In genomic region chr17:49240619-49241018, GRCh38 we compare ENCODE assay signal across 30 cellular contexts. TPM values are rescaled to one million over a fixed set of nuclear protein-coding genes. Genes with fewer than 3 reads are reported as not detected.
"Had no signal": no experiment of that assay in that cellular context is flagged by ENCODE, and none has a peak within 500 bp of the region (broad histone marks: within the 10 kb centered on the region; RNA-seq: fewer than 3 reads in every experiment).

No MANE protein-coding gene starts in this region.

- ATAC-seq: naive thymus-derived CD4-positive, alpha-beta T cell; natural killer cell; psoas muscle; right cardiac atrium; sciatic nerve; stimulated activated effector memory CD8-positive, alpha-beta T cell treated with anti-CD3 and anti-CD28 coated beads, Interleukin-12 subunit alpha, Interleukin-12 subunit beta, amount 100 ng/mL, for 72 hours; stimulated activated naive B cell treated with anti-CD40 and anti-IgM and Interleukin-4, amounts not matched to agents 10 μg/mL and 1 μg/mL and 100 μg/mL, for 72 hours had no signal

- H2AFZ ChIP-seq: neural progenitor cell, parathyroid adenoma had no signal

- H3K4me3 ChIP-seq: neural progenitor cell, ovary, psoas muscle, skin epidermis, smooth muscle cell, spleen, stomach, thoracic aorta, thyroid gland, tibial nerve, upper lobe of left lung, vagina had no signal

- H3K9me3 ChIP-seq: ovary, psoas muscle, spleen, stomach, thoracic aorta, thyroid gland, tibial nerve, upper lobe of left lung, vagina had no signal

- FAIRE-seq: urothelium cell line had no signal

- H3K4me1 ChIP-seq: neural progenitor cell, parathyroid adenoma, psoas muscle, stomach, tibial nerve, upper lobe of left lung, vagina had no signal

- H3K9ac ChIP-seq: neural progenitor cell, parathyroid adenoma had no signal

- H3K79me2 ChIP-seq: parathyroid adenoma had no signal

- DNase-seq: naive thymus-derived CD4-positive, alpha-beta T cell; natural killer cell; occipital lobe; ovary; psoas muscle; right cardiac atrium; spleen; stimulated activated CD4-positive, alpha-beta T cell treated with anti-CD3 and anti-CD28 coated beads, Interleukin-12 subunit alpha, Interleukin-12 subunit beta, amount 100 ng/mL, for 4 hours; stimulated activated CD4-positive, alpha-beta T cell treated with anti-CD3 and anti-CD28 coated beads, Interleukin-1b, Interleukin-23, amount 100 ng/mL, for 48 hours; stimulated activated CD4-positive, alpha-beta T cell treated with anti-CD3 and anti-CD28 coated beads, Interleukin-4, amount 100 ng/mL, for 1 hour; stimulated activated naive B cell treated with anti-CD40 and anti-IgM and Interleukin-4, amounts not matched to agents 10 μg/mL and 1 μg/mL and 100 μg/mL, for 72 hours; stimulated activated naive CD4-positive, alpha-beta T cell treated with Interleukin-2 at 50 U/mL for 16 hours; stomach; thyroid gland; upper lobe of left lung had no signal

- H3K4me2 ChIP-seq: neural progenitor cell, smooth muscle cell had no signal

- H3K36me3 ChIP-seq: neural progenitor cell, ovary, spleen, stomach, thoracic aorta, thyroid gland, tibial nerve, upper lobe of left lung, vagina had no signal

- H3K27me3 ChIP-seq: neural progenitor cell, ovary, stomach, thyroid gland, upper lobe of left lung, vagina had no signal

- H3K27ac ChIP-seq: neural progenitor cell, ovary, parathyroid adenoma, psoas muscle, skin epidermis, spleen, stomach, thoracic aorta, thyroid gland, tibial nerve, upper lobe of left lung, vagina had no signal

RNA-seq across cellular contexts. Expression of gene PHOSPHO1, which starts 10.0 kb away (rescaled TPM):
- total RNA-seq: progenitor cell of endocrine pancreas, subcutaneous adipose tissue, vagina had no signal
- polyA plus RNA-seq: neural cell had no signal

RNA-seq across cellular contexts. Expression of gene ABI3, which starts 30.1 kb away (rescaled TPM):
- total RNA-seq: progenitor cell of endocrine pancreas, renal cortical epithelial cell had no signal
- polyA plus RNA-seq: neural cell had no signal

RNA-seq across cellular contexts. Expression of gene GNGT2, which starts 30.2 kb away (rescaled TPM):
- total RNA-seq: osteoblast, progenitor cell of endocrine pancreas, renal cortical epithelial cell had no signal
- polyA plus RNA-seq: neural cell had no signal
